ENCODE assay signal across 13 cellular contexts in the genomic region with DNA sequence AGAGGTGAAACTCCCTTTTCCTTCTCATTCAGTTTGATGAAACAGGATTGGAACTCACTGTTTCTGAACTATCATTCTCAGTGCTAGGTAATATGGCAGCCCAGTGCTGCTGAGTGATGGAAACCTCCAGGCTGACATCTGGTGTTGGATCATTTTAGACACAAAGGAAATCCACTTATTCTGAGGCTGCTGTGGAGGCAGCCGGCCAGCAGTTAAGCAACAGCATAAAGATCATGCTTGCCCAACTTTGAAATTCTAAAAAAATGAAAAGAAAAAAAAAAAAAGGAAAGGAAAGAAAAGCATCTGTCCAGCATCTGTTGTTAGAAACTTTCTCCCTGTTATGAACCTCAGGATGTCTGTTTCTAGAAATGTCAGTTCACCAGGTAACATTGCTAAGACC.
DNase-seq lines count a peak whose midpoint lies in the region; ATAC-seq and TF ChIP-seq lines count a peak whose summit lies in the region.
"Had no signal": no experiment of that assay in that cellular context is flagged by ENCODE, and none has a peak within 500 bp of the region (broad histone marks: within the 10 kb centered on the region; RNA-seq: fewer than 3 reads in every experiment).

No MANE protein-coding gene starts in this region.

- no peaks in the 10 kb centered on the region for H3K9me3 Mint-ChIP-seq in HFFc6
- H3K9me3 Mint-ChIP-seq in activated naive CD8-positive, alpha-beta T cell treated with anti-CD3 and anti-CD28 coated beads, Interleukin-2, amount 50 U/mL, for 24 hours: no peaks in the 10 kb centered on the region
- H3K9me3 Mint-ChIP-seq: stimulated activated memory B cell treated with anti-CD40 and anti-IgM and Interleukin-4, amounts not matched to agents 10 μg/mL and 1 μg/mL and 100 μg/mL, for 72 hours had no signal

- no peaks in the 10 kb centered on the region for H3K27me3 ChIP-seq in body of pancreas
- no peaks in the 10 kb centered on the region for H3K27me3 ChIP-seq in right atrium auricular region
- H3K27me3 ChIP-seq in suprapubic skin: no peaks in the 10 kb centered on the region
- no peaks in the 10 kb centered on the region for H3K27me3 ChIP-seq in PC-3 (ENCODE audit: low read length)
- H3K27me3 ChIP-seq in trophoblast cell (ENCODE audit: insufficient read depth, low read length): no peaks in the 10 kb centered on the region

- intact Hi-C loops in body of pancreas (cut with DNase I): no loop called here
- intact Hi-C loops in PC-3 (cut with micrococcal nuclease): no loop called here

- H3K4me3 Mint-ChIP-seq in HFFc6: no peak overlapping the region
- no peak overlapping the region for H3K4me3 Mint-ChIP-seq in activated naive CD8-positive, alpha-beta T cell treated with anti-CD3 and anti-CD28 coated beads, Interleukin-2, amount 50 U/mL, for 24 hours
- H3K4me3 Mint-ChIP-seq: stimulated activated memory B cell treated with anti-CD40 and anti-IgM and Interleukin-4, amounts not matched to agents 10 μg/mL and 1 μg/mL and 100 μg/mL, for 72 hours had no signal

- no peak overlapping the region for H3K27ac Mint-ChIP-seq in HFFc6
- H3K27ac Mint-ChIP-seq in activated naive CD8-positive, alpha-beta T cell treated with anti-CD3 and anti-CD28 coated beads, Interleukin-2, amount 50 U/mL, for 24 hours: no peak overlapping the region
- H3K27ac Mint-ChIP-seq: stimulated activated memory B cell treated with anti-CD40 and anti-IgM and Interleukin-4, amounts not matched to agents 10 μg/mL and 1 μg/mL and 100 μg/mL, for 72 hours had no signal

- no peak overlapping the region for H3K9ac ChIP-seq in PC-3 (ENCODE audit: low read length)
- H3K9ac ChIP-seq in trophoblast cell (ENCODE audit: low read length): no peak overlapping the region

- H3K36me3 Mint-ChIP-seq in HFFc6 (ENCODE audit: low read depth): no peaks in the 10 kb centered on the region
- no peaks in the 10 kb centered on the region for H3K36me3 Mint-ChIP-seq in activated naive CD8-positive, alpha-beta T cell treated with anti-CD3 and anti-CD28 coated beads, Interleukin-2, amount 50 U/mL, for 24 hours (ENCODE audit: low read depth)
- H3K36me3 Mint-ChIP-seq: stimulated activated memory B cell treated with anti-CD40 and anti-IgM and Interleukin-4, amounts not matched to agents 10 μg/mL and 1 μg/mL and 100 μg/mL, for 72 hours had no signal

- H4K12ac ChIP-seq in trophoblast cell (ENCODE audit: low read depth, low read length): no peak overlapping the region

- H3K14ac ChIP-seq in trophoblast cell (ENCODE audit: low read length): no peak overlapping the region

- WGBS in body of pancreas, 2 donors: 73 to 78% methylated on average over 1 of the region's 1 CpG
- WGBS in suprapubic skin: 42% methylated on average over 1 of the region's 1 CpG
- no CpG with 5 or more reads among the region's 1 CpG for WGBS in trophoblast cell (ENCODE audit: extremely low coverage, insufficient coverage, insufficient read length)

- H3K27ac ChIP-seq in body of pancreas (no peak overlapping the region), right atrium auricular region (no peak overlapping the region), suprapubic skin (peak overlapping the region; percentile 24), PC-3 (ENCODE audit: low read length) (no peak overlapping the region), trophoblast cell (ENCODE audit: low read depth, low read length) (no peak overlapping the region)

- 0 out of 2 replicates have a peak, but pooled peaks cover 2% of the 10 kb centered on the region for H3K27me3 Mint-ChIP-seq in HFFc6 (ENCODE audit: insufficient read depth)
- peaks cover 3% of the 10 kb centered on the region for H3K27me3 Mint-ChIP-seq in activated naive CD8-positive, alpha-beta T cell treated with anti-CD3 and anti-CD28 coated beads, Interleukin-2, amount 50 U/mL, for 24 hours
- H3K27me3 Mint-ChIP-seq: stimulated activated memory B cell treated with anti-CD40 and anti-IgM and Interleukin-4, amounts not matched to agents 10 μg/mL and 1 μg/mL and 100 μg/mL, for 72 hours had no signal

- peaks cover 33% of the 10 kb centered on the region for H3K4me1 ChIP-seq in body of pancreas
- peaks cover 0 to 5% of the 10 kb centered on the region in 2 donors for H3K4me1 ChIP-seq in right atrium auricular region
- peaks cover 3% of the 10 kb centered on the region for H3K4me1 ChIP-seq in suprapubic skin
- no peaks in the 10 kb centered on the region for H3K4me1 ChIP-seq in PC-3 (ENCODE audit: insufficient read depth, low read length)
- no peaks in the 10 kb centered on the region for H3K4me1 ChIP-seq in trophoblast cell (ENCODE audit: control insufficient read depth in 1 of 2, insufficient read depth in 2 of 2, low read length in 2 of 2)

- TF ChIP-seq CTCF in HFFc6 (IDR thresholded peaks at IDR 0.05) (no peak), body of pancreas (IDR thresholded peaks at IDR 0.05) (no peak), right atrium auricular region (IDR thresholded peaks at IDR 0.05) (no peak), suprapubic skin (IDR thresholded peaks at IDR 0.05) (no peak), PC-3 (conservative IDR thresholded peaks at IDR 0.05; ENCODE audit: low read depth, low read length) (no peak)

- H4K91ac ChIP-seq in trophoblast cell (ENCODE audit: low read depth, low read length): no peak overlapping the region

- H3K4me2 ChIP-seq in PC-3 (ENCODE audit: low read length) (no peak overlapping the region), trophoblast cell (ENCODE audit: low read length) (no peak overlapping the region)

- no peak overlapping the region for H3K23ac ChIP-seq in trophoblast cell (ENCODE audit: low read length)

- H3K4ac ChIP-seq in trophoblast cell (ENCODE audit: low read depth, low read length): no peak overlapping the region

- peaks cover 9% of the 10 kb centered on the region; the same call in 1 of the 2 replicates for H3K4me1 Mint-ChIP-seq in HFFc6 (ENCODE audit: low read depth)
- no peaks in the 10 kb centered on the region for H3K4me1 Mint-ChIP-seq in activated naive CD8-positive, alpha-beta T cell treated with anti-CD3 and anti-CD28 coated beads, Interleukin-2, amount 50 U/mL, for 24 hours
- H3K4me1 Mint-ChIP-seq: stimulated activated memory B cell treated with anti-CD40 and anti-IgM and Interleukin-4, amounts not matched to agents 10 μg/mL and 1 μg/mL and 100 μg/mL, for 72 hours had no signal

- no peak for TF ChIP-seq EP300 in suprapubic skin (IDR thresholded peaks at IDR 0.05)

- DNase-seq in HFFc6 (peak; percentile 16), body of pancreas (peak; percentile 25 to 48 (median 30)), right atrium auricular region (ENCODE audit: low spot score) (peak; percentile 70), suprapubic skin (ENCODE audit: low spot score in 2 of 2) (peak; percentile 65 to 79), PC-3 (no peak), trophoblast cell (no peak), NCI-H345 (lab: John Stamatoyannopoulos, UW) (no peak)
- DNase-seq in activated naive CD8-positive, alpha-beta T cell treated with anti-CD3 and anti-CD28 coated beads, Interleukin-2, amount 50 U/mL, for 24 hours: no peak
- DNase-seq: activated T-cell treated with anti-CD3 and anti-CD28 coated beads, Interleukin-2, amount 50 U/mL, for 48 hours; central memory CD4-positive, alpha-beta T cell; GOT3; stimulated activated CD4-positive, alpha-beta T cell treated with anti-CD3 and anti-CD28 coated beads, Interleukin-15, amount 100 ng/mL, for 24 hours had no signal

- CTCF ChIA-PET in PC-3 (lab: Charles Lee): no interaction called here

- no peaks in the 10 kb centered on the region for H3K9me2 ChIP-seq in PC-3 (replicated peaks; ENCODE audit: low read length)

- no peaks in the 10 kb centered on the region for H3K79me1 ChIP-seq in trophoblast cell (ENCODE audit: low read length)

- H3K36me3 ChIP-seq in body of pancreas (replicated peaks in 1 of 2; ENCODE audit: insufficient read depth in 1 of 2, low read depth in 2 of 2) (no peaks in the 10 kb centered on the region), right atrium auricular region (no peaks in the 10 kb centered on the region), suprapubic skin (no peaks in the 10 kb centered on the region), PC-3 (ENCODE audit: low read depth, low read length) (no peaks in the 10 kb centered on the region), trophoblast cell (ENCODE audit: control insufficient read depth in 1 of 2, insufficient read depth in 2 of 2, low read length in 2 of 2) (no peaks in the 10 kb centered on the region)

- BruUV-seq in PC-3 (replicated peaks; lab: Mats Ljungman, UMichigan): no TSS peak

- H2AFZ ChIP-seq in PC-3 (ENCODE audit: low read length) (no peak overlapping the region), trophoblast cell (ENCODE audit: insufficient read depth, low read length, poor library complexity) (no peak overlapping the region)

- no peak overlapping the region for H4K8ac ChIP-seq in trophoblast cell (ENCODE audit: low read depth, low read length)

- POLR2A ChIA-PET in PC-3 (lab: Charles Lee; ENCODE audit: unreplicated experiment): no interaction called here

- H3K9me3 ChIP-seq in body of pancreas: no peaks in the 10 kb centered on the region
- no peaks in the 10 kb centered on the region for H3K9me3 ChIP-seq in right atrium auricular region
- H3K9me3 ChIP-seq in suprapubic skin: no peaks in the 10 kb centered on the region
- H3K9me3 ChIP-seq in PC-3 (ENCODE audit: low read length): no peaks in the 10 kb centered on the region
- H3K9me3 ChIP-seq in trophoblast cell (ENCODE audit: insufficient read depth, low read depth, low read length): no peaks in the 10 kb centered on the region

- H3K4me3 ChIP-seq in body of pancreas: no peak overlapping the region
- H3K4me3 ChIP-seq in right atrium auricular region: no peak overlapping the region
- no peak overlapping the region for H3K4me3 ChIP-seq in suprapubic skin
- H3K4me3 ChIP-seq in PC-3 (ENCODE audit: low read length): no peak overlapping the region
- H3K4me3 ChIP-seq in trophoblast cell (ENCODE audit: low read depth, low read length): no peak overlapping the region

- no peaks in the 10 kb centered on the region for H3F3A ChIP-seq in PC-3 (ENCODE audit: low read length, unreplicated experiment)

- no peak overlapping the region for H2BK12ac ChIP-seq in trophoblast cell (ENCODE audit: low read length)

- TF ChIP-seq POLR2A in body of pancreas (IDR thresholded peaks at IDR 0.05) (no peak), suprapubic skin (IDR thresholded peaks at IDR 0.05) (no peak)

- no peak overlapping the region for H2BK5ac ChIP-seq in trophoblast cell (ENCODE audit: low read depth, low read length, poor library complexity)

- ATAC-seq in body of pancreas: peak; percentile 51
- no peak for ATAC-seq in PC-3
- ATAC-seq in activated naive CD8-positive, alpha-beta T cell treated with anti-CD3 and anti-CD28 coated beads, Interleukin-2, amount 50 U/mL, for 24 hours: no peak
- ATAC-seq: stimulated activated memory B cell treated with anti-CD40 and anti-IgM and Interleukin-4, amounts not matched to agents 10 μg/mL and 1 μg/mL and 100 μg/mL, for 72 hours had no signal

- H2BK120ac ChIP-seq in trophoblast cell (ENCODE audit: insufficient read depth, low read length, poor library complexity): no peak overlapping the region

- no peak overlapping the region for H3K18ac ChIP-seq in trophoblast cell (ENCODE audit: low read length)

- H4K20me1 ChIP-seq in PC-3 (ENCODE audit: low read length): no peaks in the 10 kb centered on the region

- H2AK5ac ChIP-seq in trophoblast cell (ENCODE audit: low read length): no peak overlapping the region

- H3K79me2 ChIP-seq in PC-3 (ENCODE audit: low read length) (no peaks in the 10 kb centered on the region), trophoblast cell (ENCODE audit: control insufficient read depth, insufficient read depth, low read length, poor library complexity) (no peaks in the 10 kb centered on the region)

Comparison
In these comparisons a context has a peak if more than half of its experiments do, and no peak if none do; other contexts are left out.
1. DNase-seq: peak in HFFc6 (single experiment), body of pancreas (4 of 4), right atrium auricular region (single experiment) and suprapubic skin (2 of 2); none in PC-3 (single experiment), trophoblast cell (0 of 2), NCI-H345 (single experiment) and activated naive CD8-positive, alpha-beta T cell treated with anti-CD3 and anti-CD28 coated beads, Interleukin-2, amount 50 U/mL, for 24 hours (single experiment).